In the genomic region with DNA sequence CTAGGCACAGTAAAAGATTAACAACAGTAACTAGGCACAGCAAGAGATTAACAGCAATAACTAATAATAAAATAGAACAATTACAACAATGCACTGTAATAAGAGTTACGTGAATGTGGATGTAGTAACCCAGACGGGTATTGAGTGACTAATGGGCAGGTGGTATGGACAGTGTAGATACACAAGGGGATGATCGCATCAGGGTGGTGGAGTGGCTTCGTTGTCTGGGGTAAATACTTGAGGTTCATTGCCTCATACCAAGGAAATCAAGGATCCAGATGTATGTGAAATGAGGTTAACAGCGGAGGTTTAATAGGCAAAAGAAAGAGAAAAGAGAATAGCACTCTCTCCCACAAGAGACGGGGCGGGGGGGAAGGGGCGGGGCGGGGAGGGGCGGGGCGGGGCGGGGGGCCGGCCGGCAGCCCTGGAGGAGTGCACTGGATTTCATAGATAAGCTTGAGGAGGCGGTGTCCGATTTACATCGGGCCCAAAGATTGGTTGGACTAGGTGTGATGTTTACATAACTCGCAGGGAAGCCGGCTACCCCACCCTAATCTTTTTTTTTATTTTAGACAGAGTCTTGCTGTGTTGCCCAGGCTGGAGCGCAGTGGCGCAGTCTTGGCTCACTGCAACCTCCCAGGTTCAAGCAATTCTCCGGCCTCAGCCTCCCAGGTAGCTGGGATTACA, we compare ENCODE assay signal across 15 cellular contexts.
"Had no signal": no experiment of that assay in that cellular context is flagged by ENCODE, and none has a peak within 500 bp of the region (broad histone marks: within the 10 kb centered on the region; RNA-seq: fewer than 3 reads in every experiment).

No MANE protein-coding gene starts in this region.

- H3K27ac Mint-ChIP-seq: activated CD8-positive, alpha-beta T cell treated with anti-CD3 and anti-CD28 coated beads, Interleukin-2, amount 10 ng/mL, durations not matched to agents 7 days and 5 days; activated naive CD4-positive, alpha-beta T cell treated with anti-CD3 and anti-CD28 coated beads for 36 hours; activated T-helper 17 cell treated with anti-CD3 and anti-CD28 coated beads, Interleukin-2, amount 50 U/mL, for 72 hours; naive thymus-derived CD8-positive, alpha-beta T cell; progenitor cell of endocrine pancreas; stimulated activated effector memory CD8-positive, alpha-beta T cell treated with anti-CD3 and anti-CD28 coated beads, Interleukin-12 subunit alpha, Interleukin-12 subunit beta, amount 100 ng/mL, for 72 hours had no signal

- DNase-seq: activated CD4-positive, alpha-beta T cell treated with anti-CD3 and anti-CD28 coated beads for 48 hours; activated CD8-positive, alpha-beta T cell treated with anti-CD3 and anti-CD28 coated beads, Interleukin-2, amount 10 ng/mL, durations not matched to agents 7 days and 5 days; activated naive CD4-positive, alpha-beta T cell treated with anti-CD3 and anti-CD28 coated beads for 36 hours; effector CD4-positive, alpha-beta T cell; hippocampal formation; lower lobe of right lung; naive thymus-derived CD8-positive, alpha-beta T cell; right cardiac atrium; T1000; thyroid gland had no signal

- H3K4me3 ChIP-seq: lower lobe of right lung, smooth muscle cell, thyroid gland had no signal

- H3K27me3 ChIP-seq: thyroid gland had no signal

- H3K36me3 ChIP-seq: lower lobe of right lung, thyroid gland had no signal

- ATAC-seq: activated CD8-positive, alpha-beta T cell treated with anti-CD3 and anti-CD28 coated beads, Interleukin-2, amount 10 ng/mL, durations not matched to agents 7 days and 5 days; activated T-helper 17 cell treated with anti-CD3 and anti-CD28 coated beads, Interleukin-2, amount 50 U/mL, for 72 hours; lower lobe of right lung; naive thymus-derived CD8-positive, alpha-beta T cell; right cardiac atrium; stimulated activated effector memory CD8-positive, alpha-beta T cell treated with anti-CD3 and anti-CD28 coated beads, Interleukin-12 subunit alpha, Interleukin-12 subunit beta, amount 100 ng/mL, for 72 hours had no signal

- H3K4me1 Mint-ChIP-seq: stimulated activated effector memory CD8-positive, alpha-beta T cell treated with anti-CD3 and anti-CD28 coated beads, Interleukin-12 subunit alpha, Interleukin-12 subunit beta, amount 100 ng/mL, for 72 hours had no signal

- H3K27ac ChIP-seq: epithelial cell of prostate, lower lobe of right lung, thyroid gland had no signal

- H3K4me2 ChIP-seq: smooth muscle cell had no signal

- H3K4me3 Mint-ChIP-seq: activated CD8-positive, alpha-beta T cell treated with anti-CD3 and anti-CD28 coated beads, Interleukin-2, amount 10 ng/mL, durations not matched to agents 7 days and 5 days; activated naive CD4-positive, alpha-beta T cell treated with anti-CD3 and anti-CD28 coated beads for 36 hours; activated T-helper 17 cell treated with anti-CD3 and anti-CD28 coated beads, Interleukin-2, amount 50 U/mL, for 72 hours; naive thymus-derived CD8-positive, alpha-beta T cell; stimulated activated effector memory CD8-positive, alpha-beta T cell treated with anti-CD3 and anti-CD28 coated beads, Interleukin-12 subunit alpha, Interleukin-12 subunit beta, amount 100 ng/mL, for 72 hours had no signal

- H3K36me3 Mint-ChIP-seq: stimulated activated effector memory CD8-positive, alpha-beta T cell treated with anti-CD3 and anti-CD28 coated beads, Interleukin-12 subunit alpha, Interleukin-12 subunit beta, amount 100 ng/mL, for 72 hours had no signal

- H3K9me3 ChIP-seq: thyroid gland had no signal
